17 cellular contexts compared by ENCODE assay signal in genomic region chr9:88742483-88742882, GRCh38.
DNase-seq lines count a peak whose midpoint lies in the region; TF ChIP-seq lines count a peak whose summit lies in the region.
"Had no signal": no experiment of that assay in that cellular context is flagged by ENCODE, and none has a peak within 500 bp of the region (broad histone marks: within the 10 kb centered on the region; RNA-seq: fewer than 3 reads in every experiment).

No MANE protein-coding gene starts in this region.

- H2AFZ ChIP-seq in smooth muscle cell (ENCODE audit: low read depth), result no peak overlapping the region

- WGBS in smooth muscle cell (ENCODE audit: low lambda C conversion rate), result 40% methylated on average over 6 of the region's 6 CpGs

- H3K4me3 Mint-ChIP-seq in T-helper 2 cell treated with Interferon-gamma antibody and Interleukin-4, amounts not matched to agents 5 μg/mL and 100 μg/mL, for 36 hours, result no peak overlapping the region
- H3K4me3 Mint-ChIP-seq: activated T-cell treated with anti-CD3 and anti-CD28 coated beads, Interleukin-2, amount 50 U/mL, for 24 hours; CD8-positive, alpha-beta T cell; naive thymus-derived CD4-positive, alpha-beta T cell had no signal

- H3K9me3 ChIP-seq in left ventricle myocardium inferior (replicated peaks) (no peaks in the 10 kb centered on the region), smooth muscle cell (replicated peaks; ENCODE audit: low read depth) (no peaks in the 10 kb centered on the region)
- H3K9me3 ChIP-seq: ascending aorta, SJSA1 had no signal

- no peaks in the 10 kb centered on the region for H3K4me1 Mint-ChIP-seq in T-helper 2 cell treated with Interferon-gamma antibody and Interleukin-4, amounts not matched to agents 5 μg/mL and 100 μg/mL, for 36 hours (ENCODE audit: low read depth)
- H3K4me1 Mint-ChIP-seq: naive thymus-derived CD4-positive, alpha-beta T cell had no signal

- H3K27ac Mint-ChIP-seq in T-helper 2 cell treated with Interferon-gamma antibody and Interleukin-4, amounts not matched to agents 5 μg/mL and 100 μg/mL, for 36 hours, result no peak overlapping the region
- H3K27ac Mint-ChIP-seq: activated T-cell treated with anti-CD3 and anti-CD28 coated beads, Interleukin-2, amount 50 U/mL, for 24 hours; CD8-positive, alpha-beta T cell; naive thymus-derived CD4-positive, alpha-beta T cell had no signal

- H4K20me1 ChIP-seq in smooth muscle cell (ENCODE audit: low read depth), result no peaks in the 10 kb centered on the region

- no peaks in the 10 kb centered on the region for H3K36me3 ChIP-seq in left ventricle myocardium inferior
- H3K36me3 ChIP-seq in smooth muscle cell (ENCODE audit: low read depth), result no peaks in the 10 kb centered on the region
- H3K36me3 ChIP-seq: ascending aorta, SJSA1 had no signal

- no peaks in the 10 kb centered on the region for H3K36me3 Mint-ChIP-seq in T-helper 2 cell treated with Interferon-gamma antibody and Interleukin-4, amounts not matched to agents 5 μg/mL and 100 μg/mL, for 36 hours (ENCODE audit: low read depth)
- H3K36me3 Mint-ChIP-seq: CD8-positive, alpha-beta T cell; naive thymus-derived CD4-positive, alpha-beta T cell had no signal

- no peaks in the 10 kb centered on the region for H3K9me3 Mint-ChIP-seq in T-helper 2 cell treated with Interferon-gamma antibody and Interleukin-4, amounts not matched to agents 5 μg/mL and 100 μg/mL, for 36 hours
- H3K9me3 Mint-ChIP-seq: activated T-cell treated with anti-CD3 and anti-CD28 coated beads, Interleukin-2, amount 50 U/mL, for 24 hours; CD8-positive, alpha-beta T cell; naive thymus-derived CD4-positive, alpha-beta T cell had no signal

- no peaks in the 10 kb centered on the region for H3K79me2 ChIP-seq in smooth muscle cell (ENCODE audit: low read depth)

- TF ChIP-seq CTCF in left ventricle myocardium inferior (IDR thresholded peaks at IDR 0.05; ENCODE audit: borderline replicate concordance) (no peak), smooth muscle cell (IDR thresholded peaks at IDR 0.05; ENCODE audit: borderline replicate concordance, insufficient read depth, poor library complexity, severe bottlenecking) (no peak), GM10266 (IDR thresholded peaks at IDR 0.05; ENCODE audit: control insufficient read depth, insufficient read depth, low read depth, missing control alignments) (no peak)

- intact Hi-C loops in left ventricle myocardium inferior (cut with micrococcal nuclease), result no loop called here

- H3K4me2 ChIP-seq in smooth muscle cell, result peak overlapping the region; percentile 30

- H3K27me3 ChIP-seq in left ventricle myocardium inferior (ENCODE audit: low read depth), result peaks cover under 1% of the 10 kb centered on the region
- H3K27me3 ChIP-seq in smooth muscle cell (ENCODE audit: low read depth), result no peaks in the 10 kb centered on the region
- H3K27me3 ChIP-seq: ascending aorta, SJSA1 had no signal

- H3K27ac ChIP-seq in left ventricle myocardium inferior (replicated peaks), result peak overlapping the region; percentile 22
- peak overlapping the region; percentile 11 for H3K27ac ChIP-seq in smooth muscle cell (ENCODE audit: low read depth)
- H3K27ac ChIP-seq: ascending aorta, SJSA1 had no signal

- peaks cover 30% of the 10 kb centered on the region for H3F3A ChIP-seq in smooth muscle cell (ENCODE audit: low read depth)

- H3K9ac ChIP-seq in smooth muscle cell (ENCODE audit: low read depth), result no peak overlapping the region

- H3K4me3 ChIP-seq in left ventricle myocardium inferior (no peak overlapping the region), smooth muscle cell (no peak overlapping the region)
- H3K4me3 ChIP-seq: SJSA1 had no signal

- DNase-seq in EL (peak; percentile 56), amniotic epithelial cell (ENCODE audit: low read depth) (peak; percentile 19), left ventricle myocardium inferior (no peak), smooth muscle cell (lab: John Stamatoyannopoulos, UW; ENCODE audit: unreplicated experiment) (no peak), GM10266 (ENCODE audit: extremely low spot score) (no peak), NCI-H446 treated with DMSO at 0.1 percent for 48 hours (lab: John Stamatoyannopoulos, UW) (no peak)
- DNase-seq in activated CD8-positive, alpha-beta memory T cell treated with anti-CD3 and anti-CD28 coated beads, Interleukin-2, amount 50 U/mL, for 48 hours, result no peak
- DNase-seq in T-helper 2 cell treated with Interferon-gamma antibody and Interleukin-4, amounts not matched to agents 5 μg/mL and 100 μg/mL, for 36 hours (ENCODE audit: low spot score), result no peak
- DNase-seq: activated CD4-positive, CD25-positive, alpha-beta regulatory T cell; activated T-cell treated with anti-CD3 and anti-CD28 coated beads, Interleukin-2, amount 50 U/mL, for 24 hours; CD8-positive, alpha-beta T cell; naive thymus-derived CD4-positive, alpha-beta T cell; NCI-H1092 treated with DMSO at 0.1 percent for 48 hours; NCI-H524; small intestine had no signal

- peaks cover 15% of the 10 kb centered on the region for H3K27me3 Mint-ChIP-seq in T-helper 2 cell treated with Interferon-gamma antibody and Interleukin-4, amounts not matched to agents 5 μg/mL and 100 μg/mL, for 36 hours (ENCODE audit: low read depth)

- H3K4me1 ChIP-seq in left ventricle myocardium inferior (peaks cover 25% of the 10 kb centered on the region), smooth muscle cell (ENCODE audit: low read depth) (peaks cover 25% of the 10 kb centered on the region)
- H3K4me1 ChIP-seq: ascending aorta had no signal

Comparison
In these comparisons a context has a peak if more than half of its experiments do, and no peak if none do; other contexts are left out.
1. DNase-seq: peak in EL (single experiment) and amniotic epithelial cell (single experiment); none in left ventricle myocardium inferior (single experiment), smooth muscle cell (single experiment), activated CD8-positive, alpha-beta memory T cell treated with anti-CD3 and anti-CD28 coated beads, Interleukin-2, amount 50 U/mL, for 48 hours (single experiment), GM10266 (single experiment), NCI-H446 treated with DMSO at 0.1 percent for 48 hours (single experiment) and T-helper 2 cell treated with Interferon-gamma antibody and Interleukin-4, amounts not matched to agents 5 μg/mL and 100 μg/mL, for 36 hours (single experiment).